Comparison of ENCODE assay signal across 21 cellular contexts in genomic region chr14:67900188-67900587, GRCh38.
"Had no signal": no experiment of that assay in that cellular context is flagged by ENCODE, and none has a peak within 500 bp of the region (broad histone marks: within the 10 kb centered on the region; RNA-seq: fewer than 3 reads in every experiment).

No MANE protein-coding gene starts in this region.

- H3K27me3 ChIP-seq: colonic mucosa, heart left ventricle, neutrophil, sigmoid colon, tibial artery, upper lobe of left lung, vagina had no signal

- DNase-seq: colonic mucosa; dermis blood vessel endothelial cell; heart left ventricle; hippocampal formation; kidney glomerular epithelial cell; mammary epithelial cell; naive thymus-derived CD4-positive, alpha-beta T cell; psoas muscle; retina; sigmoid colon; small intestine; stimulated activated CD4-positive, alpha-beta T cell treated with anti-CD3 and anti-CD28 coated beads, Interleukin-12 subunit alpha, Interleukin-12 subunit beta, amount 100 ng/mL, for 4 hours; stimulated activated CD4-positive, alpha-beta T cell treated with anti-CD3 and anti-CD28 coated beads, Interleukin-2, amount 100 ng/mL, for 48 hours; stimulated activated naive CD4-positive, alpha-beta T cell treated with Interleukin-2 at 50 U/mL for 16 hours; tibial artery; upper lobe of left lung had no signal

- H3K9me3 ChIP-seq: colonic mucosa, neutrophil, vagina had no signal

- H3K27ac ChIP-seq: colonic mucosa, heart left ventricle, neutrophil, psoas muscle, sigmoid colon, tibial artery, upper lobe of left lung, vagina had no signal

- FAIRE-seq: endothelial cell of umbilical vein, frontal cortex, small intestine had no signal

- H3K27me3 Mint-ChIP-seq: naive thymus-derived CD4-positive, alpha-beta T cell had no signal

- H3K36me3 ChIP-seq: colonic mucosa, heart left ventricle, neutrophil, sigmoid colon, upper lobe of left lung, vagina had no signal

- ATAC-seq: heart left ventricle; left lobe of liver; naive thymus-derived CD4-positive, alpha-beta T cell; psoas muscle had no signal

- H3K4me1 ChIP-seq: colonic mucosa, heart left ventricle, psoas muscle, sigmoid colon, tibial artery, upper lobe of left lung, vagina had no signal

- H3K4me3 ChIP-seq: colonic mucosa, heart left ventricle, psoas muscle, sigmoid colon, tibial artery, upper lobe of left lung, vagina had no signal

- H3K27ac Mint-ChIP-seq: naive thymus-derived CD4-positive, alpha-beta T cell had no signal
